ENCODE assay signal across 8 cellular contexts in genomic region chr22:38056969-38057841, GRCh38. TPM values are rescaled to one million over a fixed set of nuclear protein-coding genes. Genes with fewer than 3 reads are reported as not detected.
DNase-seq lines count a peak whose midpoint lies in the region; ATAC-seq and TF ChIP-seq lines count a peak whose summit lies in the region.

TSS of gene PICK1 (plus strand) at chr22:38057404. CDS start at chr22:38057810, 406 bp downstream.

- peaks cover 41% of the 10 kb centered on the region; the same call in 1 of the 2 replicates for H3F3A ChIP-seq in PC-9 (ENCODE audit: insufficient read depth, low read depth)

- H3K9me3 ChIP-seq in PC-9 (ENCODE audit: insufficient read depth, low read depth) (no peaks in the 10 kb centered on the region), esophagus (ENCODE audit: control insufficient read depth in 2 of 2, insufficient read depth in 1 of 2, low read depth in 1 of 2, low read length in 1 of 2) (no peaks in the 10 kb centered on the region)

- TSS peak; percentile 97 for BruUV-seq in PC-9 (replicated peaks; lab: Mats Ljungman, UMichigan)

- H3K27me3 ChIP-seq in PC-9 (ENCODE audit: insufficient read depth, low read depth) (no peaks in the 10 kb centered on the region), esophagus (ENCODE audit: control insufficient read depth in 1 of 2, insufficient read depth in 2 of 2, low read length in 2 of 2) (no peaks in the 10 kb centered on the region)

- no peaks in the 10 kb centered on the region for H3K9me2 ChIP-seq in PC-9 (ENCODE audit: insufficient read depth)

- peaks cover 7% of the 10 kb centered on the region for H3K4me1 ChIP-seq in PC-9 (replicated peaks; ENCODE audit: insufficient read depth)
- H3K4me1 ChIP-seq in esophagus (ENCODE audit: control insufficient read depth in 2 of 2, insufficient read depth in 2 of 2, low read length in 1 of 2) = peaks cover 0 to 2% of the 10 kb centered on the region in 2 donors

- peak; percentile 95 for DNase-seq in GM03348 (ENCODE audit: low spot score)
- DNase-seq in HuH-7 (ENCODE audit: low spot score) = peak; percentile 94
- DNase-seq in PC-9 = peak; percentile 87 to 88
- peak; percentile 90 for DNase-seq in activated T-cell treated with anti-CD3 and anti-CD28 coated beads, Interleukin-2, amount 50 U/mL, for 48 hours
- peak; percentile 89 for DNase-seq in mucosa of gallbladder (ENCODE audit: low spot score)
- DNase-seq in stimulated activated CD8-positive, alpha-beta memory T cell treated with anti-CD3 and anti-CD28 coated beads, Interleukin-4, amount 100 ng/mL, for 1 hour (ENCODE audit: low read depth in 2 of 2, low spot score in 1 of 2) = peak; percentile 43 to 53

- WGBS in esophagus, 2 donors = 1 to 3% methylated on average over 45 to 47 of the region's 47 CpGs

- H3K27ac ChIP-seq in PC-9 (peak within 1 kb of the TSS; percentile 86), esophagus (ENCODE audit: low read depth in 2 of 2, low read length in 1 of 2) (peak within 1 kb of the TSS; percentile 77 to 92)

- TF ChIP-seq CTCF in PC-9 (conservative IDR thresholded peaks at IDR 0.05) = no peak

- H3K36me3 ChIP-seq in PC-9 (ENCODE audit: low read depth) (no peaks in the 10 kb centered on the region), esophagus (ENCODE audit: control insufficient read depth in 2 of 2, insufficient read depth in 2 of 2, low read length in 1 of 2) (peaks cover 3 to 7% of the 10 kb centered on the region in 2 donors)

- POLR2A ChIA-PET in PC-9 (lab: Charles Lee; ENCODE audit: unreplicated experiment) = interaction anchor here (0.6 to 0.7 kb wide), 4 partner anchors 75 to 1516 kb away, joined by 3 to 8 read pairs (median 3); no protein-coding TSS in a partner anchor

- H3K4me2 ChIP-seq in PC-9 = peak within 1 kb of the TSS; percentile 96

- ATAC-seq in GM21619 (IDR thresholded peaks at IDR 0.05; ENCODE audit: unreplicated experiment) = no peak

- intact Hi-C loops in PC-9 (cut with micrococcal nuclease; ENCODE audit: unreplicated experiment) = loop anchor here (10.0 kb wide), 4 partner anchors 148 to 1078 kb away; partner anchors contain the start of genes DDX17, MAFF and SUN2

- H3K4me3 ChIP-seq in PC-9 (peak within 1 kb of the TSS; percentile 77), esophagus (ENCODE audit: low read depth in 1 of 2, low read length in 2 of 2) (peak within 1 kb of the TSS; percentile 62 to 69)

- peak within 1 kb of the TSS; percentile 85 for H2AFZ ChIP-seq in PC-9

- CTCF ChIA-PET in PC-9 (lab: Charles Lee) = interaction anchor here (0.6 kb wide), 1 partner anchor 686 kb away, joined by 12 read pairs; no protein-coding TSS in a partner anchor

- H4K20me1 ChIP-seq in PC-9 (ENCODE audit: insufficient read depth) = no peaks in the 10 kb centered on the region

- peaks cover 14% of the 10 kb centered on the region for H3K79me2 ChIP-seq in PC-9 (ENCODE audit: low read depth)

RNA-seq across cellular contexts. Expression of gene PICK1, which starts in this region (rescaled TPM):
- 52.0 and 55.9 TPM in 2 replicates for total RNA-seq in PC-9 (2021)
- polyA plus RNA-seq in esophagus = 10 to 100 TPM; 25.3 to 25.6 TPM
- total RNA-seq in mucosa of gallbladder = 49.0 TPM
